13 cellular contexts compared by ENCODE assay signal in the genomic region with DNA sequence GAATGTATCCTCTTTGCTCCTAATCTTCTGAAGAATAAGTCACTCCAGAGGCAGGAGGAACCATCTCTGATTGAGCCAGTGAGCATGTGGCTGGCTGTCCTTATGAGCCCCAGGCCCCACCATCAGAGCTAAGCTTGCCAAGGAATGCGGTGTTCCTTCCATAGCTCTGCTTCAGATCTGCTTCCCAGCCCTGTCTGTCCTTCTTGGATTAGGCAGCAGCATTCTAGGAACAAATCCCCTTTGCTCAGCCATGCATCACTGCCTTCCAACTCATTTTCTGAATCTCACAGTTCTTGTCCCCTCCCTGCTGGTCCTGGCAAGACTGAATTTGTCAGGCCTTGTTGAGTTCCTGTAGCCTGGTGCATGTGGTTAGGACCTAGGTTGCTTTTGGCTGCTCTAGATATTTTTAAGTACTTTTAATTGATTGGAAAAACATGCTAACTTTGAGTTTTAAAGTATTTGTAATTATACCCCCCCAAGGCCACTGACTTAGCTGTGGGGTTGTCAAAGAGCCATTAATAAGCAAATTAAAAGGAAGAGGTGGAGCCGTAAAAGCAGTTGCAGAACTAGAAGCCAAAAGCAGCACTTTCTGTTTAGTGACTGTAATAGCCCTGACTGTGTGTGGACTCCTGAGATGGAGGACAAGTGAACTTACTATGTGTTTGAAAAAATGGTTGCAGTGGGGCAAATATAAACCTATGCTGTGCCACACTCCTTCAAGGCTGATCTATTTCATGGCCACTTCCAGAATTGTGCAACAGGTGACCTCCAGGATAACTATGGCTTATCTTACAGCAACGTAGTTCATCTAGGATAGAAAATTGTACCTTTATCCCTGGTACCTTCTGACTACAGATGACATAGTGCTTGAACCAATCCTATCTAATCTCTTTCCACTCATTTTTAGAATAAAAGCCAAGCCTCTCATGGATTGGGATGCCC.
DNase-seq lines count a peak whose midpoint lies in the region; ATAC-seq and TF ChIP-seq lines count a peak whose summit lies in the region.
"Had no signal": no experiment of that assay in that cellular context is flagged by ENCODE, and none has a peak within 500 bp of the region (broad histone marks: within the 10 kb centered on the region; RNA-seq: fewer than 3 reads in every experiment).

No MANE protein-coding gene starts in this region.

- no peak overlapping the region for H3K4me2 ChIP-seq in neural progenitor cell

- peaks cover 4% of the 10 kb centered on the region for H3K4me1 ChIP-seq in neural progenitor cell

- H3K27me3 ChIP-seq in neural progenitor cell: no peaks in the 10 kb centered on the region

- H3K27ac Mint-ChIP-seq in CD14-positive monocyte: peak overlapping the region; percentile 83 to 95 (median 93)
- H3K27ac Mint-ChIP-seq in neural progenitor cell: peak overlapping the region; percentile 47
- H3K27ac Mint-ChIP-seq: CD4-positive, alpha-beta T cell; natural killer cell treated with Interleukin-12 subunit alpha and Interleukin-12 subunit beta and Interleukin-15 and Interleukin-18, amount 100 ng/mL, for 72 hours; T-helper 1 cell treated with Interleukin-12 subunit alpha and Interleukin-12 subunit beta and Interleukin-4 antibody, amounts not matched to agents 30 μg/mL and 1 μg/mL, for 36 hours had no signal

- DNase-seq in CD14-positive monocyte (ENCODE audit: low spot score): no peak
- peak; percentile 60 for DNase-seq in ecto neural progenitor cell (ENCODE audit: low spot score)
- DNase-seq in neural progenitor cell (ENCODE audit: low spot score): peak; percentile 74
- no peak for DNase-seq in posterior cingulate gyrus
- no peak for DNase-seq in activated naive CD4-positive, alpha-beta T cell treated with Interleukin-2 at 50 U/mL for 16 hours
- no peak for DNase-seq in activated CD4-positive, CD25-positive, alpha-beta regulatory T cell treated with anti-CD3 and anti-CD28 coated beads, Interleukin-2, amount 50 U/mL, for 72 hours
- DNase-seq: activated gamma-delta T cell; CD4-positive, alpha-beta T cell; NCI-H1694 treated with DMSO at 0.1 percent for 48 hours had no signal

- H3K9me3 ChIP-seq in neural progenitor cell (ENCODE audit: low read depth): no peaks in the 10 kb centered on the region

- peak overlapping the region; percentile 9 for H3K27ac ChIP-seq in neural progenitor cell

- no peaks in the 10 kb centered on the region for H3K79me2 ChIP-seq in neural progenitor cell (ENCODE audit: low read depth)

- H3K27me3 Mint-ChIP-seq in CD14-positive monocyte (ENCODE audit: low read depth in 3 of 3) (no peaks in the 10 kb centered on the region), neural progenitor cell (ENCODE audit: insufficient read depth, low read depth) (peaks cover 3% of the 10 kb centered on the region)

- no peaks in the 10 kb centered on the region for H4K20me1 ChIP-seq in neural progenitor cell (ENCODE audit: low read depth)

- no peak overlapping the region for H3K9ac ChIP-seq in neural progenitor cell

- peak overlapping the region in 1 of 2 donors; percentile 62 for H3K4me3 Mint-ChIP-seq in CD14-positive monocyte
- H3K4me3 Mint-ChIP-seq in neural progenitor cell: no peak overlapping the region
- H3K4me3 Mint-ChIP-seq: CD4-positive, alpha-beta T cell; natural killer cell treated with Interleukin-12 subunit alpha and Interleukin-12 subunit beta and Interleukin-15 and Interleukin-18, amount 100 ng/mL, for 72 hours; T-helper 1 cell treated with Interleukin-12 subunit alpha and Interleukin-12 subunit beta and Interleukin-4 antibody, amounts not matched to agents 30 μg/mL and 1 μg/mL, for 36 hours had no signal

- no peak overlapping the region for H3K4me3 ChIP-seq in neural progenitor cell

- H3F3A ChIP-seq in neural progenitor cell (ENCODE audit: low read depth): peaks cover 16% of the 10 kb centered on the region

- no peaks in the 10 kb centered on the region for H3K36me3 ChIP-seq in neural progenitor cell

- TF ChIP-seq CTCF in CD14-positive monocyte (IDR thresholded peaks at IDR 0.05): no peak
- no peak for TF ChIP-seq CTCF in neural progenitor cell (IDR thresholded peaks at IDR 0.05)

- intact Hi-C loops in CD14-positive monocyte (cut with micrococcal nuclease) (loop anchor here in 1 of 2 donors (5.0 kb wide), 2 partner anchors 40 to 55 kb away; no protein-coding TSS in a partner anchor), posterior cingulate gyrus (cut with DNase I) (no loop called here)

- ATAC-seq in HG03432 (IDR thresholded peaks at IDR 0.05; ENCODE audit: unreplicated experiment): peak; percentile 26
- ATAC-seq in HG03139 (IDR thresholded peaks at IDR 0.05; ENCODE audit: unreplicated experiment): no peak
- ATAC-seq: natural killer cell treated with Interleukin-12 subunit alpha and Interleukin-12 subunit beta and Interleukin-15 and Interleukin-18, amount 100 ng/mL, for 72 hours had no signal

- H3K4me1 Mint-ChIP-seq in CD14-positive monocyte (peaks cover 80% of the 10 kb centered on the region), neural progenitor cell (peaks cover 15% of the 10 kb centered on the region)

- H3K9me3 Mint-ChIP-seq in CD14-positive monocyte (no peaks in the 10 kb centered on the region), neural progenitor cell (no peaks in the 10 kb centered on the region)
- H3K9me3 Mint-ChIP-seq: CD4-positive, alpha-beta T cell; natural killer cell treated with Interleukin-12 subunit alpha and Interleukin-12 subunit beta and Interleukin-15 and Interleukin-18, amount 100 ng/mL, for 72 hours; T-helper 1 cell treated with Interleukin-12 subunit alpha and Interleukin-12 subunit beta and Interleukin-4 antibody, amounts not matched to agents 30 μg/mL and 1 μg/mL, for 36 hours had no signal

- no peak overlapping the region for H2AFZ ChIP-seq in neural progenitor cell (replicated peaks)

- H3K36me3 Mint-ChIP-seq in CD14-positive monocyte: no peaks in the 10 kb centered on the region
- H3K36me3 Mint-ChIP-seq in neural progenitor cell: no peaks in the 10 kb centered on the region
- H3K36me3 Mint-ChIP-seq: natural killer cell treated with Interleukin-12 subunit alpha and Interleukin-12 subunit beta and Interleukin-15 and Interleukin-18, amount 100 ng/mL, for 72 hours had no signal

Comparison
In these comparisons a context has a peak if more than half of its experiments do, and no peak if none do; other contexts are left out.
1. DNase-seq: peak in ecto neural progenitor cell (single experiment) and neural progenitor cell (single experiment); none in CD14-positive monocyte (single experiment), posterior cingulate gyrus (0 of 10), activated naive CD4-positive, alpha-beta T cell treated with Interleukin-2 at 50 U/mL for 16 hours (single experiment) and activated CD4-positive, CD25-positive, alpha-beta regulatory T cell treated with anti-CD3 and anti-CD28 coated beads, Interleukin-2, amount 50 U/mL, for 72 hours (single experiment).